In genomic region chr2:101893676-101894381, GRCh38 we compare ENCODE assay signal across 1 cellular context.
A peak's percentile ranks its signal among the peaks of the same experiment; 100 is the strongest.
TF ChIP-seq lines count a peak whose summit lies in the region.

No MANE protein-coding gene starts in this region.

TF ChIP-seq in WTC11, 78 proteins besides CTCF, POLR2A, EP300 and RAD21 (continued from another document):
- TF ChIP-seq ARID4B (CRISPR knock-in tag; IDR thresholded peaks at IDR 0.05; ENCODE audit: borderline replicate concordance), result no peak
- no peak for TF ChIP-seq HMGXB4 (CRISPR knock-in tag; IDR thresholded peaks at IDR 0.05)
- no peak for TF ChIP-seq NFATC4 (CRISPR knock-in tag; IDR thresholded peaks at IDR 0.05)
- 0 out of 2 replicates have a peak, but pooled peaks have one; percentile 33 for TF ChIP-seq EMX1 (CRISPR knock-in tag; IDR thresholded peaks at IDR 0.05)
- peak; percentile 37; the same call in 1 of the 2 replicates for TF ChIP-seq ERG (CRISPR knock-in tag; IDR thresholded peaks at IDR 0.05)
- no peak for TF ChIP-seq FOXJ3 (CRISPR knock-in tag; IDR thresholded peaks at IDR 0.05; ENCODE audit: borderline replicate concordance)
- TF ChIP-seq ATF3 (CRISPR knock-in tag; conservative IDR thresholded peaks at IDR 0.05), result no peak
- peak; percentile 34; the same call in 1 of the 2 replicates for TF ChIP-seq FOXP4 (CRISPR knock-in tag; IDR thresholded peaks at IDR 0.05)
- no peak for TF ChIP-seq TEAD4 (CRISPR knock-in tag; IDR thresholded peaks at IDR 0.05)
- no peak for TF ChIP-seq ZNF263 (CRISPR knock-in tag; IDR thresholded peaks at IDR 0.05; ENCODE audit: low read depth)
- no peak for TF ChIP-seq STAT6 (CRISPR knock-in tag; conservative IDR thresholded peaks at IDR 0.05; ENCODE audit: low read depth)
